In genomic region chr17:59330314-59330942, GRCh38 we compare ENCODE assay signal across 8 cellular contexts. TPM values are rescaled to one million over a fixed set of nuclear protein-coding genes. Genes with fewer than 3 reads are reported as not detected.
A peak's percentile ranks its signal among the peaks of the same experiment; 100 is the strongest.
DNase-seq lines count a peak whose midpoint lies in the region; ATAC-seq and TF ChIP-seq lines count a peak whose summit lies in the region.

No MANE protein-coding gene starts in this region.

- no peaks in the 10 kb centered on the region for H3K36me3 ChIP-seq in OCI-LY1 (ENCODE audit: insufficient read depth, low read length)
- H3K36me3 ChIP-seq in esophagus (ENCODE audit: control insufficient read depth in 2 of 2, insufficient read depth in 2 of 2, low read length in 1 of 2), result no peaks in the 10 kb centered on the region

- WGBS in esophagus, 2 donors, result 18 to 20% methylated on average over 14 of the region's 14 CpGs

- no peaks in the 10 kb centered on the region for H3K79me2 ChIP-seq in OCI-LY1 (ENCODE audit: insufficient read depth, low read length)

- no peak for ATAC-seq in GM21717 (IDR thresholded peaks at IDR 0.05; ENCODE audit: unreplicated experiment)
- ATAC-seq in GM19452 (IDR thresholded peaks at IDR 0.05; ENCODE audit: unreplicated experiment), result no peak
- ATAC-seq in HG03432 (IDR thresholded peaks at IDR 0.05; ENCODE audit: unreplicated experiment), result no peak
- ATAC-seq in HG03135 (IDR thresholded peaks at IDR 0.05; ENCODE audit: unreplicated experiment), result no peak

- peaks cover 3% of the 10 kb centered on the region; the same call in 1 of the 2 replicates for H3F3A ChIP-seq in OCI-LY1 (ENCODE audit: insufficient read depth, low read length)

- no peaks in the 10 kb centered on the region for H3K9me2 ChIP-seq in OCI-LY1 (ENCODE audit: low read depth, low read length)

- H3K4me3 Mint-ChIP-seq in neural crest cell, result peak overlapping the region; percentile 32

- H3K4me2 ChIP-seq in OCI-LY1 (ENCODE audit: low read length), result peak overlapping the region; percentile 8; the same call in 1 of the 2 replicates

- DNase-seq in DMS53 treated with DMSO at 0.1 percent for 48 hours (lab: John Stamatoyannopoulos, UW; ENCODE audit: unreplicated experiment) (peak; percentile 71), neural crest cell (ENCODE audit: low read depth, low spot score) (no peak)

- H4K20me1 ChIP-seq in OCI-LY1 (ENCODE audit: insufficient read depth, low read length), result no peaks in the 10 kb centered on the region

- H3K4me1 ChIP-seq in OCI-LY1 (ENCODE audit: insufficient read depth, low read length, severe bottlenecking) (peaks cover 23% of the 10 kb centered on the region), esophagus (ENCODE audit: control insufficient read depth in 2 of 2, insufficient read depth in 2 of 2, low read length in 1 of 2) (peaks cover 0 to 8% of the 10 kb centered on the region in 2 donors)

- no peaks in the 10 kb centered on the region for H3K9me3 Mint-ChIP-seq in neural crest cell

- no peak overlapping the region for H3K9ac ChIP-seq in OCI-LY1 (ENCODE audit: low read length)

- H3K27me3 Mint-ChIP-seq in neural crest cell (ENCODE audit: low read depth), result peaks cover 27% of the 10 kb centered on the region

- H3K9me3 ChIP-seq in OCI-LY1 (ENCODE audit: low read length) (no peaks in the 10 kb centered on the region), esophagus (ENCODE audit: control insufficient read depth in 2 of 2, insufficient read depth in 1 of 2, low read depth in 1 of 2, low read length in 1 of 2) (no peaks in the 10 kb centered on the region)

- H3K4me1 Mint-ChIP-seq in neural crest cell, result peaks cover 39% of the 10 kb centered on the region

- no peak overlapping the region for H3K4me3 ChIP-seq in OCI-LY1 (ENCODE audit: low read depth, low read length, poor library complexity, severe bottlenecking)
- H3K4me3 ChIP-seq in esophagus (ENCODE audit: low read depth in 1 of 2, low read length in 2 of 2), result peak overlapping the region in 1 of 2 donors; percentile 13

- H3K27me3 ChIP-seq in OCI-LY1 (ENCODE audit: insufficient read depth, low read length) (no peaks in the 10 kb centered on the region), esophagus (ENCODE audit: control insufficient read depth in 1 of 2, insufficient read depth in 2 of 2, low read length in 2 of 2) (no peaks in the 10 kb centered on the region)

- H3K27ac ChIP-seq in OCI-LY1 (ENCODE audit: low read depth, low read length, poor library complexity, severe bottlenecking) (no peak overlapping the region), esophagus (ENCODE audit: low read depth in 2 of 2, low read length in 1 of 2) (peak overlapping the region; percentile 80 to 81)

- H3K36me3 Mint-ChIP-seq in neural crest cell (ENCODE audit: low read depth), result no peaks in the 10 kb centered on the region

- TF ChIP-seq CTCF in OCI-LY1 (IDR thresholded peaks at IDR 0.05; ENCODE audit: low read length) (no peak), neural crest cell (conservative IDR thresholded peaks at IDR 0.05) (no peak)

- no peak overlapping the region for H2AFZ ChIP-seq in OCI-LY1 (ENCODE audit: low read length)

- H3K27ac Mint-ChIP-seq in neural crest cell (ENCODE audit: unreplicated experiment), result no peak overlapping the region

RNA-seq across cellular contexts. Expression of gene YPEL2, which starts 1.0 kb away (rescaled TPM):
- 1 to 10 TPM; 3.2 to 4.5 TPM for polyA plus RNA-seq in esophagus
- 2.6 and 2.7 TPM in 2 replicates for total RNA-seq in neural crest cell
